10 cellular contexts compared by ENCODE assay signal in the genomic region with DNA sequence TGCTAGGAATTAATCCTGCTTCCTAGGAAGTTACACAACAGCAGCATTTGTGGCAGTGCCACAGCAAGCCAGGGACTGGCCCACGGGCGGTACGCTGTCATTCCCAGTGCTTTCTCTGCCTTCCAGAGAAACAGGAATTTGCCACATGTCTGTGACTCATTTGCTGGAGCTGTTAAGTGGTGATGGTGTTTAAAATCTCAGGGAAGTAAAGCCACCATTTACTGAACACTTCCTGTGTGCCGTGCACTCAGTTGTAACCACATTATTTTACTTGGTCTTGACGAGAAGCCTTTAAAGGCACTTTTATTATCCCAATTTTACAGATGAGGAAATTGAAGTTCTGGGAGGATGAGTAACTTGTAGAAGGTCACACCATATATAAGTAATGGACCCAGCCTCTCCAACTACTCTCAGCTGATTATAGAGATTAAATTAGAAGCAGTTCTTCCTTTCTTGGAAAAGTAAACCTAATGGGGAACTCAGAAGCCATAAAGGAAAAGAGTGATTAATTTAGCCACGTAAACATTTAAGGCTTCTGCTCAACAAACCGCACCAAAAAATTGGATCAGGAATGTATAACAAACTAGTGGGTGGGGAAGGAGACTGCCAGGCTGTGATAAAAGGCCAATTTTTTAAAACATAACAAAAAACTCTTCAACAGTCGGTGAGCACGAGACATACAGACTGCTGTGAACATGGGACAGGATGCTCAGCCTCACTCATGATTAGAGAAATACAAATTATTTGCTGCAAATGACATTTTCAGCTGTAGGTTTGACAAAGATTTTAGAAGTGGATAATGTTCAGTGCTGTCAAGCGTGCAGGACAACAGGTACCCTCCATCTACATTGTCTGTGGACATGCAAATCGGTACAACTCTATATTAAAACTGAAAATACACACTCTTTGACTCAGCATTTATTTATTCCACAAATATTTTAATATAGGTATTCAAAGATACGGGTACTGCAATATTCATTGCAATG.
A peak's percentile ranks its signal among the peaks of the same experiment; 100 is the strongest.
DNase-seq lines count a peak whose midpoint lies in the region; ATAC-seq, FAIRE-seq and TF ChIP-seq lines count a peak whose summit lies in the region.
"Had no signal": no experiment of that assay in that cellular context is flagged by ENCODE, and none has a peak within 500 bp of the region (broad histone marks: within the 10 kb centered on the region; RNA-seq: fewer than 3 reads in every experiment).

No MANE protein-coding gene starts in this region.

- H3K9me3 Mint-ChIP-seq in activated CD8-positive, alpha-beta memory T cell treated with anti-CD3 and anti-CD28 coated beads, Interleukin-2, amount 10 ng/mL, durations not matched to agents 7 days and 5 days (ENCODE audit: low read depth): peaks cover 2% of the 10 kb centered on the region

- H3K4me3 Mint-ChIP-seq in activated CD8-positive, alpha-beta memory T cell treated with anti-CD3 and anti-CD28 coated beads, Interleukin-2, amount 10 ng/mL, durations not matched to agents 7 days and 5 days: no peak overlapping the region

- POLR2A ChIA-PET in BJ (lab: Charles Lee): no interaction called here

- H3K9me3 ChIP-seq in mesodermal cell (ENCODE audit: control insufficient read depth, low read length): peaks cover 5% of the 10 kb centered on the region

- peaks cover 12% of the 10 kb centered on the region for H3K4me1 Mint-ChIP-seq in activated CD8-positive, alpha-beta memory T cell treated with anti-CD3 and anti-CD28 coated beads, Interleukin-2, amount 10 ng/mL, durations not matched to agents 7 days and 5 days

- no peak overlapping the region for H3K4me3 ChIP-seq in BJ (ENCODE audit: low read depth, low read length)
- no peak overlapping the region for H3K4me3 ChIP-seq in bronchial epithelial cell (ENCODE audit: low read depth, low read length)
- H3K4me3 ChIP-seq in mesodermal cell (ENCODE audit: extremely low read depth, insufficient read depth, low read length, poor library complexity, severe bottlenecking): no peak overlapping the region
- H3K4me3 ChIP-seq: stomach had no signal

- DNase-seq in BJ (ENCODE audit: low read depth) (peak; percentile 89), Kasumi-1 (lab: John Stamatoyannopoulos, UW) (peak; percentile 34 to 65), bronchial epithelial cell (ENCODE audit: low read depth) (peak; percentile 51)
- DNase-seq in activated CD8-positive, alpha-beta memory T cell treated with anti-CD3 and anti-CD28 coated beads, Interleukin-2, amount 10 ng/mL, durations not matched to agents 7 days and 5 days: no peak
- DNase-seq: RPMI8226, stomach had no signal

- peaks cover 6% of the 10 kb centered on the region for H3K4me1 ChIP-seq in mesodermal cell (ENCODE audit: control insufficient read depth, insufficient read depth, low read length, poor library complexity, severe bottlenecking)

- peaks cover 5% of the 10 kb centered on the region for H3K36me3 Mint-ChIP-seq in activated CD8-positive, alpha-beta memory T cell treated with anti-CD3 and anti-CD28 coated beads, Interleukin-2, amount 10 ng/mL, durations not matched to agents 7 days and 5 days

- WGBS in mesodermal cell (ENCODE audit: insufficient coverage in 2 of 2), 2 experiments: 86% methylated on average over 3 of the region's 12 CpGs; no CpG with 5 or more reads in 1 of the 2 experiments

- CTCF ChIA-PET in BJ (lab: Yijun Ruan, JAX): interaction anchor here (0.8 kb wide), 1 partner anchor 89 kb away, joined by 4 read pairs; no protein-coding TSS in a partner anchor
- CTCF ChIA-PET in activated CD8-positive, alpha-beta memory T cell treated with anti-CD3 and anti-CD28 coated beads, Interleukin-2, amount 10 ng/mL, durations not matched to agents 7 days and 5 days (lab: Charles Lee): no interaction called here

- no peak overlapping the region for H3K27ac Mint-ChIP-seq in activated CD8-positive, alpha-beta memory T cell treated with anti-CD3 and anti-CD28 coated beads, Interleukin-2, amount 10 ng/mL, durations not matched to agents 7 days and 5 days

- no peak for FAIRE-seq in bronchial epithelial cell (lab: Jason Lieb, UNC)

- no peak for TF ChIP-seq CTCF in BJ (IDR thresholded peaks at IDR 0.05; ENCODE audit: insufficient read depth, low read depth, low read length)
- TF ChIP-seq CTCF in bronchial epithelial cell (IDR thresholded peaks at IDR 0.05; ENCODE audit: insufficient read depth, low read length, severe bottlenecking): no peak

- no peaks in the 10 kb centered on the region for H3K27me3 Mint-ChIP-seq in activated CD8-positive, alpha-beta memory T cell treated with anti-CD3 and anti-CD28 coated beads, Interleukin-2, amount 10 ng/mL, durations not matched to agents 7 days and 5 days

- no peak for ATAC-seq in GM18909 (IDR thresholded peaks at IDR 0.05; ENCODE audit: poor library complexity, unreplicated experiment)
- ATAC-seq in SK-N-SH treated with all-trans-retinoic acid at 6 μM for 48 hours: no peak; the same call in 2 of the 3 replicates
- ATAC-seq in HG02970 (IDR thresholded peaks at IDR 0.05; ENCODE audit: low FRiP score, unreplicated experiment): no peak
- no peak for ATAC-seq in activated CD8-positive, alpha-beta memory T cell treated with anti-CD3 and anti-CD28 coated beads, Interleukin-2, amount 10 ng/mL, durations not matched to agents 7 days and 5 days

- H3K27me3 ChIP-seq in BJ (ENCODE audit: control insufficient read depth, insufficient read depth, low read length) (no peaks in the 10 kb centered on the region), bronchial epithelial cell (ENCODE audit: control insufficient read depth, insufficient read depth, low read length) (no peaks in the 10 kb centered on the region)
- H3K27me3 ChIP-seq: stomach had no signal

- H3K36me3 ChIP-seq in BJ (ENCODE audit: control insufficient read depth, insufficient read depth, low read length) (no peaks in the 10 kb centered on the region), bronchial epithelial cell (ENCODE audit: control insufficient read depth, insufficient read depth, low read length) (no peaks in the 10 kb centered on the region), mesodermal cell (ENCODE audit: control insufficient read depth, insufficient read depth, low read length) (no peaks in the 10 kb centered on the region)
- H3K36me3 ChIP-seq: stomach had no signal

- H3K27ac ChIP-seq in mesodermal cell (ENCODE audit: low read depth, low read length, severe bottlenecking): peak overlapping the region; percentile 74

TF ChIP-seq in SK-N-SH treated with all-trans-retinoic acid at 6 μM for 48 hours, 23 proteins besides CTCF, POLR2A, EP300 and RAD21 (continues in another document):
- TF ChIP-seq, protein P1, sequence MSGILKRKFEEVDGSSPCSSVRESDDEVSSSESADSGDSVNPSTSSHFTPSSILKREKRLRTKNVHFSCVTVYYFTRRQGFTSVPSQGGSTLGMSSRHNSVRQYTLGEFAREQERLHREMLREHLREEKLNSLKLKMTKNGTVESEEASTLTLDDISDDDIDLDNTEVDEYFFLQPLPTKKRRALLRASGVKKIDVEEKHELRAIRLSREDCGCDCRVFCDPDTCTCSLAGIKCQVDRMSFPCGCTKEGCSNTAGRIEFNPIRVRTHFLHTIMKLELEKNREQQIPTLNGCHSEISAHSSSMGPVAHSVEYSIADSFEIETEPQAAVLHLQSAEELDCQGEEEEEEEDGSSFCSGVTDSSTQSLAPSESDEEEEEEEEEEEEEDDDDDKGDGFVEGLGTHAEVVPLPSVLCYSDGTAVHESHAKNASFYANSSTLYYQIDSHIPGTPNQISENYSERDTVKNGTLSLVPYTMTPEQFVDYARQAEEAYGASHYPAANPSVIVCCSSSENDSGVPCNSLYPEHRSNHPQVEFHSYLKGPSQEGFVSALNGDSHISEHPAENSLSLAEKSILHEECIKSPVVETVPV (CRISPR knock-in tag; IDR thresholded peaks at IDR 0.05): no peak
- no peak for TF ChIP-seq CSDC2 (CRISPR knock-in tag; IDR thresholded peaks at IDR 0.05)
- no peak for TF ChIP-seq ZFP3 (CRISPR knock-in tag; IDR thresholded peaks at IDR 0.05)
- no peak for TF ChIP-seq OSR1 (CRISPR knock-in tag; IDR thresholded peaks at IDR 0.05)
- TF ChIP-seq GLIS3 (CRISPR knock-in tag; IDR thresholded peaks at IDR 0.05): no peak
- no peak for TF ChIP-seq SNAI2 (CRISPR knock-in tag; IDR thresholded peaks at IDR 0.05)
- no peak for TF ChIP-seq TOX (CRISPR knock-in tag; IDR thresholded peaks at IDR 0.05; ENCODE audit: borderline replicate concordance)
- TF ChIP-seq ARNTL (CRISPR knock-in tag; IDR thresholded peaks at IDR 0.05; ENCODE audit: borderline replicate concordance, low read depth): no peak
- TF ChIP-seq ZNF565 (CRISPR knock-in tag; conservative IDR thresholded peaks at IDR 0.05; ENCODE audit: low read depth): no peak
- no peak for TF ChIP-seq ZNF8 (CRISPR knock-in tag; IDR thresholded peaks at IDR 0.05)
- TF ChIP-seq, protein P2, sequence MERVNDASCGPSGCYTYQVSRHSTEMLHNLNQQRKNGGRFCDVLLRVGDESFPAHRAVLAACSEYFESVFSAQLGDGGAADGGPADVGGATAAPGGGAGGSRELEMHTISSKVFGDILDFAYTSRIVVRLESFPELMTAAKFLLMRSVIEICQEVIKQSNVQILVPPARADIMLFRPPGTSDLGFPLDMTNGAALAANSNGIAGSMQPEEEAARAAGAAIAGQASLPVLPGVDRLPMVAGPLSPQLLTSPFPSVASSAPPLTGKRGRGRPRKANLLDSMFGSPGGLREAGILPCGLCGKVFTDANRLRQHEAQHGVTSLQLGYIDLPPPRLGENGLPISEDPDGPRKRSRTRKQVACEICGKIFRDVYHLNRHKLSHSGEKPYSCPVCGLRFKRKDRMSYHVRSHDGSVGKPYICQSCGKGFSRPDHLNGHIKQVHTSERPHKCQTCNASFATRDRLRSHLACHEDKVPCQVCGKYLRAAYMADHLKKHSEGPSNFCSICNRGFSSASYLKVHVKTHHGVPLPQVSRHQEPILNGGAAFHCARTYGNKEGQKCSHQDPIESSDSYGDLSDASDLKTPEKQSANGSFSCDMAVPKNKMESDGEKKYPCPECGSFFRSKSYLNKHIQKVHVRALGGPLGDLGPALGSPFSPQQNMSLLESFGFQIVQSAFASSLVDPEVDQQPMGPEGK (CRISPR knock-in tag; IDR thresholded peaks at IDR 0.05; ENCODE audit: borderline replicate concordance): no peak
- TF ChIP-seq RARB (CRISPR knock-in tag; IDR thresholded peaks at IDR 0.05): no peak
- TF ChIP-seq ISL1 (CRISPR knock-in tag; IDR thresholded peaks at IDR 0.05): no peak
- TF ChIP-seq ESRRG (CRISPR knock-in tag; IDR thresholded peaks at IDR 0.05): no peak
